ENCODE assay signal across 10 cellular contexts in genomic region chr6:44012078-44012493, GRCh38.
DNase-seq lines count a peak whose midpoint lies in the region; FAIRE-seq lines count a peak whose summit lies in the region.
"Had no signal": no experiment of that assay in that cellular context is flagged by ENCODE, and none has a peak within 500 bp of the region (broad histone marks: within the 10 kb centered on the region; RNA-seq: fewer than 3 reads in every experiment).

No MANE protein-coding gene starts in this region.

- no peaks in the 10 kb centered on the region for H3K36me3 ChIP-seq in skeletal muscle satellite cell (ENCODE audit: insufficient read depth, low read length)

- FAIRE-seq in RCC 7860 (lab: Jason Lieb, UNC), result peak; percentile 90

- H3K4me1 ChIP-seq in skeletal muscle satellite cell (ENCODE audit: control insufficient read depth, insufficient read depth, low read length), result peaks cover 30% of the 10 kb centered on the region

- DNase-seq in H4 (ENCODE audit: low spot score) (peak; percentile 89), RCC 7860 (ENCODE audit: low spot score) (peak; percentile 92), fibroblast of gingiva (ENCODE audit: low read depth) (peak; percentile 88), DMS79 (lab: John Stamatoyannopoulos, UW) (no peak)
- no peak for DNase-seq in central memory CD4-positive, alpha-beta T cell
- no peak for DNase-seq in activated CD4-positive, alpha-beta T cell treated with anti-CD3 and anti-CD28 coated beads for 1 hour
- DNase-seq: activated CD4-positive, CD25-positive, alpha-beta regulatory T cell treated with anti-CD3 and anti-CD28 coated beads, Interleukin-2, amount 50 U/mL, for 72 hours; NCI-H2081 had no signal

- H3K27me3 ChIP-seq in skeletal muscle satellite cell (ENCODE audit: control insufficient read depth, insufficient read depth, low read length), result no peaks in the 10 kb centered on the region

- peak overlapping the region; percentile 65 for H3K4me2 ChIP-seq in skeletal muscle satellite cell (ENCODE audit: low read length)

- H3K4me3 ChIP-seq in skeletal muscle satellite cell (ENCODE audit: low read length), result no peak overlapping the region
- H3K4me3 ChIP-seq: coronary artery had no signal

- H3K9me3 ChIP-seq in skeletal muscle satellite cell (replicated peaks; ENCODE audit: low read length), result peaks cover 12% of the 10 kb centered on the region

- H3K9ac ChIP-seq in skeletal muscle satellite cell (ENCODE audit: low read depth, low read length), result peak overlapping the region; percentile 74

Comparison
In these comparisons a context has a peak if more than half of its experiments do, and no peak if none do; other contexts are left out.
1. DNase-seq: peak in H4 (single experiment), RCC 7860 (single experiment) and fibroblast of gingiva (single experiment); none in DMS79 (single experiment), central memory CD4-positive, alpha-beta T cell (single experiment) and activated CD4-positive, alpha-beta T cell treated with anti-CD3 and anti-CD28 coated beads for 1 hour (single experiment).